In the genomic region with DNA sequence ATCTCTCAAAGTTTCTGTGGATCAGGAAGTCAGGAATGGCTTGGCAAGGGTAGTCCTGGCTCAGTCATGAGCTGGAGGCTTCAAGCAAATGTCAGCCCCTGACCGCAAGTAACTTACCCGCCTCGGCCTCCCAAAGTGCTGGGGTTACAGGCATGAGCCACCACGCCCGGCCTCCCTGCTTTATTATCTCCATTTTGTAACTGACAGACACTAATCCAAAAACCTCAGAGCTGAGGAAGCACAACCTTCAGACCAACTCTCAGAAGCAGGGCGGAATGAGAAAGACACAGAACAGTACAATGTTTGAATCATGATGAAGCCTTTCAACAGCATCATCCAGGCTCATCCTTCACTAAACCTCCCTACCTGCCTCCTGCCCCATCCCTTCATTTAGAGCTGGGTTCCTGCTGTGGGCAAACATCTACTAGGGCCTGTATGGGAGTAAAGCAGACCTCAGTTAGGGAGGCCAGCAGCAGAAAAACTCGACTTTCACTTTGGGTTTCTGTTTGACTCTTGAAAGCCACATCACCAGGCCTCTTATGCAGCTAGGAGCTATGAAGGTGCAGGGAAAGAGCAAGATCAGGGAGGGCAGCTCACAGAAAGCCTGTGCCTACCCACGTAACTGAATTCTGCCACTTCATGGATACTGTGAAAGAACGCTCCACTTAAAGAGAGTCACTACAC, we compare ENCODE assay signal across 8 cellular contexts.
A peak's percentile ranks its signal among the peaks of the same experiment; 100 is the strongest.
DNase-seq lines count a peak whose midpoint lies in the region; ATAC-seq and TF ChIP-seq lines count a peak whose summit lies in the region.

No MANE protein-coding gene starts in this region.

- TF ChIP-seq POLR2A in GM18505 (IDR thresholded peaks at IDR 0.05; ENCODE audit: borderline replicate concordance, extremely low read depth, insufficient read depth, insufficient read length) (no peak), upper lobe of left lung (IDR thresholded peaks at IDR 0.05) (no peak)

- no peaks in the 10 kb centered on the region for H3K27me3 ChIP-seq in upper lobe of left lung

- ATAC-seq in GM18505 (IDR thresholded peaks at IDR 0.05; ENCODE audit: unreplicated experiment) (peak; percentile 90), GM19452 (IDR thresholded peaks at IDR 0.05; ENCODE audit: unreplicated experiment) (peak; percentile 91), HG03064 (IDR thresholded peaks at IDR 0.05; ENCODE audit: low read depth, unreplicated experiment) (peak; percentile 98), upper lobe of left lung (ENCODE audit: low FRiP score in 2 of 2) (no peak)
- peak; percentile 91 for ATAC-seq in activated T-helper 17 cell treated with anti-CD3 and anti-CD28 coated beads, Interleukin-2, amount 50 U/mL, for 72 hours (replicated peaks)

- TF ChIP-seq CTCF in upper lobe of left lung (IDR thresholded peaks at IDR 0.05) = no peak

- H3K4me3 Mint-ChIP-seq in activated T-helper 17 cell treated with anti-CD3 and anti-CD28 coated beads, Interleukin-2, amount 50 U/mL, for 72 hours = peak overlapping the region; percentile 25

- peaks cover 4% of the 10 kb centered on the region for H3K4me1 Mint-ChIP-seq in activated T-helper 17 cell treated with anti-CD3 and anti-CD28 coated beads, Interleukin-2, amount 50 U/mL, for 72 hours

- H3K27me3 Mint-ChIP-seq in activated T-helper 17 cell treated with anti-CD3 and anti-CD28 coated beads, Interleukin-2, amount 50 U/mL, for 72 hours = peaks cover 8% of the 10 kb centered on the region

- no peak overlapping the region for H3K27ac ChIP-seq in upper lobe of left lung

- no peaks in the 10 kb centered on the region for H3K36me3 ChIP-seq in upper lobe of left lung

- no peaks in the 10 kb centered on the region for H3K9me3 Mint-ChIP-seq in activated T-helper 17 cell treated with anti-CD3 and anti-CD28 coated beads, Interleukin-2, amount 50 U/mL, for 72 hours

- no peaks in the 10 kb centered on the region for H3K4me1 ChIP-seq in upper lobe of left lung

- no peaks in the 10 kb centered on the region for H3K36me3 Mint-ChIP-seq in activated T-helper 17 cell treated with anti-CD3 and anti-CD28 coated beads, Interleukin-2, amount 50 U/mL, for 72 hours (ENCODE audit: low read depth)

- no peak for DNase-seq in upper lobe of left lung
- DNase-seq in AG20443 (ENCODE audit: low spot score) = no peak
- DNase-seq in NOMO-1 treated with dmso at 0.1 percent for 144 hours (lab: John Stamatoyannopoulos, UW; ENCODE audit: unreplicated experiment) = no peak
- DNase-seq in NOMO-1 (lab: John Stamatoyannopoulos, UW; ENCODE audit: unreplicated experiment in 2 of 2) = no peak

- H3K4me3 ChIP-seq in upper lobe of left lung = no peak overlapping the region

- WGBS in upper lobe of left lung, 2 donors = 87% methylated on average over 9 of the region's 9 CpGs

- H3K9me3 ChIP-seq in upper lobe of left lung = no peaks in the 10 kb centered on the region

- no peak overlapping the region for H3K27ac Mint-ChIP-seq in activated T-helper 17 cell treated with anti-CD3 and anti-CD28 coated beads, Interleukin-2, amount 50 U/mL, for 72 hours

- no peak for TF ChIP-seq EP300 in upper lobe of left lung (IDR thresholded peaks at IDR 0.05)

Comparison
In these comparisons a context has a peak if more than half of its experiments do, and no peak if none do; other contexts are left out.
1. ATAC-seq: peak in GM18505 (single experiment), GM19452 (single experiment), HG03064 (single experiment) and activated T-helper 17 cell treated with anti-CD3 and anti-CD28 coated beads, Interleukin-2, amount 50 U/mL, for 72 hours (single experiment); none in upper lobe of left lung (0 of 2).